In genomic region chr2:219421323-219421722, GRCh38 we compare ENCODE assay signal across 14 cellular contexts. TPM values are rescaled to one million over a fixed set of nuclear protein-coding genes. Genes with fewer than 3 reads are reported as not detected.
"Had no signal": no experiment of that assay in that cellular context is flagged by ENCODE, and none has a peak within 500 bp of the region (broad histone marks: within the 10 kb centered on the region; RNA-seq: fewer than 3 reads in every experiment).

No MANE protein-coding gene starts in this region.

- H3K27ac Mint-ChIP-seq: activated naive CD4-positive, alpha-beta T cell treated with anti-CD3 and anti-CD28 coated beads, Interleukin-2, amount 10 ng/mL, durations not matched to agents 7 days and 5 days; activated T-helper 2 cell treated with anti-CD3 and anti-CD28 coated beads, Interferon-gamma antibody, Interleukin-2, Interleukin-4, amounts not matched to agents 10 μg/mL and 5 μg/mL and 100 μg/mL, durations not matched to agents 14 hours and 24 hours and 36 hours; naive thymus-derived CD8-positive, alpha-beta T cell; T-cell had no signal

- H3K4me1 ChIP-seq: testis had no signal

- DNase-seq: activated CD4-positive, CD25-positive, alpha-beta regulatory T cell treated with anti-CD3 and anti-CD28 coated beads, Interleukin-2, amount 50 U/mL, for 72 hours; activated naive CD4-positive, alpha-beta T cell treated with anti-CD3 and anti-CD28 coated beads, Interleukin-2, amount 10 ng/mL, durations not matched to agents 7 days and 5 days; foreskin fibroblast; head of caudate nucleus; midbrain; naive thymus-derived CD8-positive, alpha-beta T cell; nucleus accumbens; small intestine; stimulated activated naive CD8-positive, alpha-beta T cell treated with anti-CD3 and anti-CD28 coated beads, Interleukin-15, Interleukin-2, amounts not matched to agents 100 U/mL and 50 U/mL, for 24 hours; T-cell; T1000; testis had no signal

- H3K4me3 ChIP-seq: testis had no signal

- H3K27ac ChIP-seq: testis had no signal

- H3K9me3 ChIP-seq: testis had no signal

- H3K9me3 Mint-ChIP-seq: activated naive CD4-positive, alpha-beta T cell treated with anti-CD3 and anti-CD28 coated beads, Interleukin-2, amount 10 ng/mL, durations not matched to agents 7 days and 5 days; activated T-helper 2 cell treated with anti-CD3 and anti-CD28 coated beads, Interferon-gamma antibody, Interleukin-2, Interleukin-4, amounts not matched to agents 10 μg/mL and 5 μg/mL and 100 μg/mL, durations not matched to agents 14 hours and 24 hours and 36 hours; naive thymus-derived CD8-positive, alpha-beta T cell; T-cell had no signal

- H3K4me3 Mint-ChIP-seq: activated naive CD4-positive, alpha-beta T cell treated with anti-CD3 and anti-CD28 coated beads, Interleukin-2, amount 10 ng/mL, durations not matched to agents 7 days and 5 days; naive thymus-derived CD8-positive, alpha-beta T cell; T-cell had no signal

- H3K27me3 ChIP-seq: testis had no signal

- H3K36me3 Mint-ChIP-seq: activated naive CD4-positive, alpha-beta T cell treated with anti-CD3 and anti-CD28 coated beads, Interleukin-2, amount 10 ng/mL, durations not matched to agents 7 days and 5 days; naive thymus-derived CD8-positive, alpha-beta T cell; T-cell had no signal

- ATAC-seq: left colon; naive thymus-derived CD8-positive, alpha-beta T cell; stimulated activated naive CD8-positive, alpha-beta T cell treated with anti-CD3 and anti-CD28 coated beads, Interleukin-15, Interleukin-2, amounts not matched to agents 100 U/mL and 50 U/mL, for 24 hours; T-cell had no signal

RNA-seq across cellular contexts. Expression of gene DES, which starts 3.1 kb away (rescaled TPM):
- total RNA-seq: activated T-helper 2 cell treated with anti-CD3 and anti-CD28 coated beads, Interferon-gamma antibody, Interleukin-2, Interleukin-4, amounts not matched to agents 10 μg/mL and 5 μg/mL and 100 μg/mL, durations not matched to agents 14 hours and 24 hours and 36 hours; naive thymus-derived CD8-positive, alpha-beta T cell had no signal

RNA-seq across cellular contexts. Expression of gene SPEG, which starts 13.3 kb away (rescaled TPM):
- total RNA-seq: activated T-helper 2 cell treated with anti-CD3 and anti-CD28 coated beads, Interferon-gamma antibody, Interleukin-2, Interleukin-4, amounts not matched to agents 10 μg/mL and 5 μg/mL and 100 μg/mL, durations not matched to agents 14 hours and 24 hours and 36 hours had no signal
